In the genomic region with DNA sequence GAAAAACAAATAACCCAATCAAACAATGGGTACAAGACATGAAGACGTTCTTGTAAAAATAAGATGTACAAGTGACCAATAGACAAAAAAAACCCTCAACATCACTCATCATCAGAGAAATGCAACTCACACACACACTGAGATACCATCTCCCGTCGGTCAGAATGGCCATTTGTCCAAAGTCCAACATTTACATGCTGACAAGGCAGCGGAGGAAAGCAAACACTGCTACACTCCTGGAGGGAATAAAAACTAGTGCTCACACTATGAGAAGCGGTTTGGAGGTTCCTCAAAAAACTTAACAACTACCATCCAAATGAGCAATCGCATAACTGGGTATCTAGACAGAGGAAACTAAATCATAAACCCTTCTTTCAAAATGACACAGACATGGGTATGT, we compare ENCODE assay signal across 15 cellular contexts. TPM values are rescaled to one million over a fixed set of nuclear protein-coding genes. Genes with fewer than 3 reads are reported as not detected.
"Had no signal": no experiment of that assay in that cellular context is flagged by ENCODE, and none has a peak within 500 bp of the region (broad histone marks: within the 10 kb centered on the region; RNA-seq: fewer than 3 reads in every experiment).

No MANE protein-coding gene starts in this region.

RNA-seq across cellular contexts. Expression of a gene that starts 11.6 kb away (rescaled TPM):
- total RNA-seq: activated B cell treated with CpG ODN at 0.5 μM for 24 hours; activated CD4-positive, alpha-beta memory T cell treated with anti-CD3 and anti-CD28 coated beads for 36 hours; activated CD4-positive, alpha-beta memory T cell treated with anti-CD3 and anti-CD28 coated beads, Interleukin-2, amount 10 ng/mL, durations not matched to agents 7 days and 5 days; activated CD4-positive, alpha-beta T cell treated with anti-CD3 and anti-CD28 coated beads for 36 hours; activated CD4-positive, alpha-beta T cell treated with anti-CD3 and anti-CD28 coated beads, Interleukin-2, amount 10 ng/mL, durations not matched to agents 24 days and 14 days; activated CD4-positive, alpha-beta T cell treated with anti-CD3 and anti-CD28 coated beads, Interleukin-2, amount 10 ng/mL, durations not matched to agents 7 days and 5 days; activated CD8-positive, alpha-beta memory T cell treated with anti-CD3 and anti-CD28 coated beads for 36 hours; activated CD8-positive, alpha-beta memory T cell treated with anti-CD3 and anti-CD28 coated beads, Interleukin-2, amount 10 ng/mL, durations not matched to agents 7 days and 5 days; activated CD8-positive, alpha-beta T cell treated with anti-CD3 and anti-CD28 coated beads for 36 hours; activated CD8-positive, alpha-beta T cell treated with anti-CD3 and anti-CD28 coated beads, Interleukin-2, amount 10 ng/mL, durations not matched to agents 7 days and 5 days; T-cell; T-helper 1 cell treated with Interleukin-12 subunit alpha and Interleukin-12 subunit beta and Interleukin-4 antibody, amounts not matched to agents 30 ng/mL and 1 ng/mL, for 36 hours; T-helper 17 cell; T-helper 2 cell treated with Interferon-gamma antibody and Interleukin-4, amounts not matched to agents 100 ng/mL and 5 ng/mL, for 36 hours; WTC11 had no signal
